In genomic region chr10:47890737-47891136, GRCh38 we compare ENCODE assay signal across 2 cellular contexts. TPM values are rescaled to one million over a fixed set of nuclear protein-coding genes. Genes with fewer than 3 reads are reported as not detected.
"Had no signal": no experiment of that assay in that cellular context is flagged by ENCODE, and none has a peak within 500 bp of the region (broad histone marks: within the 10 kb centered on the region; RNA-seq: fewer than 3 reads in every experiment).

No MANE protein-coding gene starts in this region.

RNA-seq across cellular contexts. Expression of gene NPY4R2, which starts 27.7 kb away (rescaled TPM):
- total RNA-seq: G401, GM12878 had no signal
- polyA plus RNA-seq: GM12878 had no signal
